Comparison of ENCODE assay signal across 20 cellular contexts in genomic region chr12:51635371-51635770, GRCh38. TPM values are rescaled to one million over a fixed set of nuclear protein-coding genes. Genes with fewer than 3 reads are reported as not detected.
DNase-seq lines count a peak whose midpoint lies in the region; ATAC-seq and TF ChIP-seq lines count a peak whose summit lies in the region.
"Had no signal": no experiment of that assay in that cellular context is flagged by ENCODE, and none has a peak within 500 bp of the region (broad histone marks: within the 10 kb centered on the region; RNA-seq: fewer than 3 reads in every experiment).

No MANE protein-coding gene starts in this region.

- CTCF ChIA-PET in SK-N-SH (lab: Yijun Ruan, JAX), result interaction anchor here (0.9 kb wide), 1 partner anchor 369 kb away, joined by 3 read pairs; no protein-coding TSS in a partner anchor
- CTCF ChIA-PET in activated CD4-positive, alpha-beta memory T cell treated with anti-CD3 and anti-CD28 coated beads, Interleukin-2, amount 10 ng/mL, durations not matched to agents 7 days and 5 days (lab: Charles Lee), result no interaction called here

- no peaks in the 10 kb centered on the region for H3K36me3 Mint-ChIP-seq in activated CD4-positive, alpha-beta memory T cell treated with anti-CD3 and anti-CD28 coated beads, Interleukin-2, amount 10 ng/mL, durations not matched to agents 7 days and 5 days (ENCODE audit: low read depth)
- H3K36me3 Mint-ChIP-seq: CD8-positive, alpha-beta memory T cell had no signal

- H3K4me3 ChIP-seq in osteoblast (ENCODE audit: insufficient read depth, low read length), result no peak overlapping the region
- H3K4me3 ChIP-seq in SK-N-SH (ENCODE audit: low read depth in 2 of 2, low read length in 1 of 2), result no peak overlapping the region
- H3K4me3 ChIP-seq in gastroesophageal sphincter, result no peak overlapping the region
- H3K4me3 ChIP-seq: BLaER1, K562, MG63 had no signal

- TF ChIP-seq RAD21 in SK-N-SH (IDR thresholded peaks at IDR 0.05; ENCODE audit: low read length), result no peak

- 100% methylated on average over 1 of the region's 1 CpG for WGBS in SK-N-SH (ENCODE audit: low lambda C conversion rate)
- WGBS in gastroesophageal sphincter (ENCODE audit: low coverage in 1 of 2), 2 donors, result 100% methylated on average over 1 of the region's 1 CpG

- no peaks in the 10 kb centered on the region for H3K9me3 Mint-ChIP-seq in activated CD4-positive, alpha-beta memory T cell treated with anti-CD3 and anti-CD28 coated beads, Interleukin-2, amount 10 ng/mL, durations not matched to agents 7 days and 5 days

- no peak overlapping the region for H3K9ac ChIP-seq in SK-N-SH
- H3K9ac ChIP-seq: BLaER1 had no signal

- TF ChIP-seq POLR2A in gastroesophageal sphincter (IDR thresholded peaks at IDR 0.05), result no peak

- peaks cover 17% of the 10 kb centered on the region for H4K20me1 ChIP-seq in osteoblast (ENCODE audit: insufficient read depth, low read length)
- H4K20me1 ChIP-seq in SK-N-SH (ENCODE audit: insufficient read depth), result peaks cover 16% of the 10 kb centered on the region
- H4K20me1 ChIP-seq: BLaER1 had no signal

- H3K79me2 ChIP-seq in osteoblast (ENCODE audit: insufficient read depth, low read length), result peaks cover 73% of the 10 kb centered on the region
- H3K79me2 ChIP-seq in SK-N-SH (ENCODE audit: insufficient read depth), result peaks cover 80% of the 10 kb centered on the region

- no peaks in the 10 kb centered on the region for H3K9me2 ChIP-seq in SK-N-SH

- no peak for TF ChIP-seq EP300 in SK-N-SH (IDR thresholded peaks at IDR 0.05; ENCODE audit: borderline replicate concordance in 1 of 2, low read depth in 1 of 2, low read length in 1 of 2)
- no peak for TF ChIP-seq EP300 in gastroesophageal sphincter (IDR thresholded peaks at IDR 0.05)

- H2AFZ ChIP-seq in osteoblast (ENCODE audit: low read length) (no peak overlapping the region), SK-N-SH (ENCODE audit: low read depth) (no peak overlapping the region)

- TF ChIP-seq CTCF in osteoblast (IDR thresholded peaks at IDR 0.05; ENCODE audit: extremely low read depth, low read depth, low read length) (no peak), SK-N-SH (IDR thresholded peaks at IDR 0.05) (no peak), gastroesophageal sphincter (IDR thresholded peaks at IDR 0.05) (no peak)

- no peak overlapping the region for H3K27ac Mint-ChIP-seq in activated CD4-positive, alpha-beta memory T cell treated with anti-CD3 and anti-CD28 coated beads, Interleukin-2, amount 10 ng/mL, durations not matched to agents 7 days and 5 days
- H3K27ac Mint-ChIP-seq: CD8-positive, alpha-beta memory T cell had no signal

- H3K27ac ChIP-seq in osteoblast (ENCODE audit: low read depth, low read length) (peak overlapping the region; percentile 54), SK-N-SH (ENCODE audit: low read depth in 2 of 2, low read length in 1 of 2) (no peak overlapping the region), gastroesophageal sphincter (no peak overlapping the region)
- H3K27ac ChIP-seq: BLaER1, HL-60 had no signal

- H3K27me3 ChIP-seq in osteoblast (ENCODE audit: insufficient read depth, low read length), result no peaks in the 10 kb centered on the region
- no peaks in the 10 kb centered on the region for H3K27me3 ChIP-seq in SK-N-SH (ENCODE audit: insufficient read depth)
- peaks cover 4% of the 10 kb centered on the region for H3K27me3 ChIP-seq in gastroesophageal sphincter
- H3K27me3 ChIP-seq: BLaER1, MG63 had no signal

- POLR2A ChIA-PET in SK-N-SH (lab: Yijun Ruan, JAX), result no interaction called here
- POLR2A ChIA-PET in activated CD4-positive, alpha-beta memory T cell treated with anti-CD3 and anti-CD28 coated beads, Interleukin-2, amount 10 ng/mL, durations not matched to agents 7 days and 5 days (lab: Charles Lee), result no interaction called here

- H3K4me1 Mint-ChIP-seq in activated CD4-positive, alpha-beta memory T cell treated with anti-CD3 and anti-CD28 coated beads, Interleukin-2, amount 10 ng/mL, durations not matched to agents 7 days and 5 days, result no peaks in the 10 kb centered on the region
- H3K4me1 Mint-ChIP-seq: CD8-positive, alpha-beta memory T cell had no signal

- no peak overlapping the region for H3K4me3 Mint-ChIP-seq in activated CD4-positive, alpha-beta memory T cell treated with anti-CD3 and anti-CD28 coated beads, Interleukin-2, amount 10 ng/mL, durations not matched to agents 7 days and 5 days
- H3K4me3 Mint-ChIP-seq: CD8-positive, alpha-beta memory T cell had no signal

- H3K36me3 ChIP-seq in osteoblast (ENCODE audit: insufficient read depth, low read length), result no peaks in the 10 kb centered on the region
- peaks cover 0 to 4% of the 10 kb centered on the region in 2 experiments for H3K36me3 ChIP-seq in SK-N-SH (replicated peaks in 1 of 2; ENCODE audit: control insufficient read depth in 1 of 2, insufficient read depth in 2 of 2, low read length in 1 of 2)
- H3K36me3 ChIP-seq in gastroesophageal sphincter, result no peaks in the 10 kb centered on the region
- H3K36me3 ChIP-seq: BLaER1, MG63 had no signal

- in situ Hi-C loops in G401 (cut with HindIII; ENCODE audit: low sequenced_read_pairs), result no loop called here

- peaks cover 9% of the 10 kb centered on the region for H3F3A ChIP-seq in SK-N-SH (replicated peaks; ENCODE audit: insufficient read depth)

- H3K9me3 ChIP-seq in osteoblast (ENCODE audit: low read depth, low read length) (no peaks in the 10 kb centered on the region), SK-N-SH (no peaks in the 10 kb centered on the region), gastroesophageal sphincter (peaks cover 0 to 22% (median 0%) of the 10 kb centered on the region in 3 donors)

- DNase-seq in G401 (ENCODE audit: low spot score) (peak; percentile 50), NCI-H226 (peak; percentile 17), cerebellar cortex (ENCODE audit: low spot score) (peak; percentile 31), osteoblast (ENCODE audit: insufficient read length, low spot score, missing footprints) (peak; percentile 62), NCI-H2107 (lab: John Stamatoyannopoulos, UW) (no peak), SK-N-SH (no peak)
- no peak for DNase-seq in activated CD4-positive, alpha-beta memory T cell treated with anti-CD3 and anti-CD28 coated beads, Interleukin-2, amount 10 ng/mL, durations not matched to agents 7 days and 5 days
- DNase-seq: CD8-positive, alpha-beta memory T cell; MG63; NCI-H1105; NCI-H1694 treated with DMSO at 0.1 percent for 48 hours; NCI-H446 treated with DMSO at 0.1 percent for 48 hours; NCI-H748 treated with DMSO at 0.1 percent for 48 hours; SHP77 had no signal

- H3K27me3 Mint-ChIP-seq in activated CD4-positive, alpha-beta memory T cell treated with anti-CD3 and anti-CD28 coated beads, Interleukin-2, amount 10 ng/mL, durations not matched to agents 7 days and 5 days, result peaks cover 21% of the 10 kb centered on the region

- no peak for ATAC-seq in gastroesophageal sphincter
- ATAC-seq: HCT116, K562, Panc1 had no signal

- H3K4me1 ChIP-seq in osteoblast (ENCODE audit: insufficient read depth, low read length), result peaks cover 23% of the 10 kb centered on the region
- H3K4me1 ChIP-seq in SK-N-SH (ENCODE audit: control insufficient read depth in 1 of 2, insufficient read depth in 2 of 2, low read depth in 1 of 2, low read length in 1 of 2), result peaks cover 0 to 17% of the 10 kb centered on the region in 2 experiments; a peak in 2 of 4 replicates
- no peaks in the 10 kb centered on the region for H3K4me1 ChIP-seq in gastroesophageal sphincter
- H3K4me1 ChIP-seq: BLaER1 had no signal

- H3K4me2 ChIP-seq in osteoblast (ENCODE audit: insufficient read depth, low read length) (no peak overlapping the region), SK-N-SH (no peak overlapping the region)
- H3K4me2 ChIP-seq: BLaER1 had no signal

TF ChIP-seq in SK-N-SH, 30 proteins besides CTCF, POLR2A, EP300 and RAD21 (continues in another document):
- TF ChIP-seq TAF1 (IDR thresholded peaks at IDR 0.05; ENCODE audit: borderline replicate concordance, low read depth, low read length) (no peak), MAX (IDR thresholded peaks at IDR 0.05; ENCODE audit: low read depth) (no peak), NRF1 (IDR thresholded peaks at IDR 0.05; ENCODE audit: low read depth, low read length) (no peak), FOSL2 (IDR thresholded peaks at IDR 0.05; ENCODE audit: borderline replicate concordance, low read depth) (no peak), SMC3 (IDR thresholded peaks at IDR 0.05; ENCODE audit: low read depth, low read length) (no peak), POLR2AphosphoS5 (IDR thresholded peaks at IDR 0.05; ENCODE audit: low read depth, low read length) (no peak), EZH2phosphoT487 (IDR thresholded peaks at IDR 0.05; ENCODE audit: borderline replicate concordance, low read depth) (no peak), GATA2 (CRISPR knock-in tag; IDR thresholded peaks at IDR 0.05) (no peak), ELF1 (IDR thresholded peaks at IDR 0.05) (no peak), USF2 (IDR thresholded peaks at IDR 0.05; ENCODE audit: borderline replicate concordance, low read depth, low read length) (no peak), RFX5 (IDR thresholded peaks at IDR 0.05; ENCODE audit: low read length) (no peak), TCF12 (IDR thresholded peaks at IDR 0.05) (no peak), USF1 (IDR thresholded peaks at IDR 0.05; ENCODE audit: borderline replicate concordance, low read depth) (no peak)

RNA-seq across cellular contexts. Expression of gene SCN8A, which starts 44.3 kb away (rescaled TPM):
- 1.2 and 5.4 TPM in 2 replicates for total RNA-seq in G401 (2014; rRNA removed; shearing (Covaris generic))
- 24.5 and 26.4 TPM in 2 replicates for total RNA-seq in osteoblast
- 7.1 and 9.7 TPM in 2 replicates for polyA plus RNA-seq in SK-N-SH (2012; rRNA removed)
- polyA plus RNA-seq in SK-N-SH (2012; cell fraction: cytosol; rRNA removed), result 3.7 and 4.8 TPM in 2 replicates
- polyA plus RNA-seq in SK-N-SH (2012; cell fraction: nucleus; rRNA removed), result 26.8 and 39.9 TPM in 2 replicates
- under 1 TPM; 0.33 to 0.58 TPM for total RNA-seq in activated CD4-positive, alpha-beta memory T cell treated with anti-CD3 and anti-CD28 coated beads, Interleukin-2, amount 10 ng/mL, durations not matched to agents 7 days and 5 days
- total RNA-seq in gastroesophageal sphincter, result 1 to 10 TPM in 1 of 4 donors, under 1 TPM in 3; 0.47 to 1.2 (median 0.60) TPM

Comparison
In these comparisons a context has a peak if more than half of its experiments do, and no peak if none do; other contexts are left out.
1. DNase-seq: peak in G401 (single experiment), NCI-H226 (single experiment), cerebellar cortex (single experiment) and osteoblast (single experiment); none in NCI-H2107 (single experiment), SK-N-SH (single experiment) and activated CD4-positive, alpha-beta memory T cell treated with anti-CD3 and anti-CD28 coated beads, Interleukin-2, amount 10 ng/mL, durations not matched to agents 7 days and 5 days (single experiment).